25 cellular contexts compared by ENCODE assay signal in the genomic region with DNA sequence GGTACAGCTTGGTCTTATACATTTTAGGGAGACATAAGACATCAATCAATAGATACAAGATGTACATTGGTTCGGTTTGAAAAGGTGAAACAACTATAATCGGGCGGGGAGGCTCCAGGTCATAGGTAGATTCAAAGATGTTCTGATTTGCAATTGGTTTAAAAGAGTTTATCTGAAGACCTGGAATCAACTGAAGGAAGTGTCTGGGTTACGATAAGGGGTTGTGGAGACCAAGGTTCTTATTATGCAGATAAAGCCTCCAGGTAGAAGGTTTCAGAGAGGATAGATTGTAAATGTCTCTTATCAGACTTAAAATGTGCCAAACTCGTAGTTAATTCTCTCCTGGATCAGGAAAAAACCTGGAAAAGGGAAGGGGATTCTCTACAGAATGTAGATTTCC. TPM values are rescaled to one million over a fixed set of nuclear protein-coding genes. Genes with fewer than 3 reads are reported as not detected.
DNase-seq lines count a peak whose midpoint lies in the region; ATAC-seq and TF ChIP-seq lines count a peak whose summit lies in the region.
"Had no signal": no experiment of that assay in that cellular context is flagged by ENCODE, and none has a peak within 500 bp of the region (broad histone marks: within the 10 kb centered on the region; RNA-seq: fewer than 3 reads in every experiment).

No MANE protein-coding gene starts in this region.

- no peak overlapping the region for H3K14ac ChIP-seq in mesenchymal stem cell (ENCODE audit: low read length in 2 of 2)

- no peak overlapping the region for H3K18ac ChIP-seq in mesenchymal stem cell (ENCODE audit: low read depth in 1 of 2, low read length in 2 of 2)

- intact Hi-C loops in natural killer cell (cut with micrococcal nuclease) (no loop called here), upper lobe of right lung (cut with DNase I) (no loop called here), aorta (cut with DNase I) (no loop called here)

- no peak overlapping the region for H3K4me2 ChIP-seq in mesenchymal stem cell (ENCODE audit: low read length, poor library complexity, severe bottlenecking)

- no peak overlapping the region for H3K4ac ChIP-seq in mesenchymal stem cell (ENCODE audit: low read depth in 1 of 2, low read length in 2 of 2)

- peak overlapping the region; percentile 76 to 99 for H3K27ac Mint-ChIP-seq in natural killer cell treated with Interleukin-12 subunit alpha and Interleukin-12 subunit beta and Interleukin-15 and Interleukin-18, amount 100 ng/mL, for 72 hours
- no peak overlapping the region for H3K27ac Mint-ChIP-seq in natural killer cell
- no peak overlapping the region for H3K27ac Mint-ChIP-seq in endothelial cell (ENCODE audit: unreplicated experiment)
- H3K27ac Mint-ChIP-seq: activated B cell treated with CpG ODN at 0.5 μM for 24 hours; activated naive CD8-positive, alpha-beta T cell treated with anti-CD3 and anti-CD28 coated beads for 36 hours had no signal

- no peaks in the 10 kb centered on the region for H3K79me1 ChIP-seq in mesenchymal stem cell (replicated peaks; ENCODE audit: low read length, poor library complexity, severe bottlenecking)

- no peak overlapping the region for H2BK15ac ChIP-seq in mesenchymal stem cell (ENCODE audit: low read depth, poor library complexity, severe bottlenecking)

- H3K36me3 ChIP-seq in mesenchymal stem cell (ENCODE audit: control insufficient read depth in 1 of 2, insufficient read depth in 2 of 2, low read depth in 1 of 2, low read length in 2 of 2) (no peaks in the 10 kb centered on the region), upper lobe of right lung (no peaks in the 10 kb centered on the region), aorta (ENCODE audit: control insufficient read depth in 1 of 2, insufficient read depth in 2 of 2, low read length in 1 of 2) (no peaks in the 10 kb centered on the region)
- H3K36me3 ChIP-seq: ovary, thoracic aorta had no signal

- H4K8ac ChIP-seq in mesenchymal stem cell (ENCODE audit: low read length) = no peak overlapping the region

- WGBS in mesenchymal stem cell = 98% methylated on average over 4 of the region's 5 CpGs
- WGBS in aorta, 2 donors = 73 to 97% methylated on average over 5 of the region's 5 CpGs

- H2AFZ ChIP-seq in mesenchymal stem cell (ENCODE audit: low read depth, low read length) = no peak overlapping the region

- peaks cover 23 to 49% of the 10 kb centered on the region in 2 donors for H3K4me1 Mint-ChIP-seq in natural killer cell treated with Interleukin-12 subunit alpha and Interleukin-12 subunit beta and Interleukin-15 and Interleukin-18, amount 100 ng/mL, for 72 hours (ENCODE audit: low read depth in 2 of 2)
- peaks cover 23 to 28% of the 10 kb centered on the region in 2 donors for H3K4me1 Mint-ChIP-seq in natural killer cell
- H3K4me1 Mint-ChIP-seq in endothelial cell (ENCODE audit: unreplicated experiment) = peaks cover 33% of the 10 kb centered on the region

- peak overlapping the region; percentile 68 for H3K9ac ChIP-seq in mesenchymal stem cell (ENCODE audit: low read length)

- H3K27ac ChIP-seq in mesenchymal stem cell (ENCODE audit: low read length, poor library complexity, severe bottlenecking) (no peak overlapping the region), upper lobe of right lung (no peak overlapping the region), aorta (ENCODE audit: low read depth in 1 of 2, low read length in 2 of 2) (no peak overlapping the region)
- H3K27ac ChIP-seq: thoracic aorta had no signal

- no peaks in the 10 kb centered on the region for H3K9me3 Mint-ChIP-seq in natural killer cell treated with Interleukin-12 subunit alpha and Interleukin-12 subunit beta and Interleukin-15 and Interleukin-18, amount 100 ng/mL, for 72 hours
- no peaks in the 10 kb centered on the region for H3K9me3 Mint-ChIP-seq in natural killer cell
- H3K9me3 Mint-ChIP-seq in endothelial cell (ENCODE audit: unreplicated experiment) = no peaks in the 10 kb centered on the region
- H3K9me3 Mint-ChIP-seq: activated B cell treated with CpG ODN at 0.5 μM for 24 hours; activated CD8-positive, alpha-beta T cell treated with anti-CD3 and anti-CD28 coated beads for 36 hours; activated naive CD8-positive, alpha-beta T cell treated with anti-CD3 and anti-CD28 coated beads for 36 hours; naive B cell had no signal

- peaks cover 10% of the 10 kb centered on the region for H3K36me3 Mint-ChIP-seq in natural killer cell treated with Interleukin-12 subunit alpha and Interleukin-12 subunit beta and Interleukin-15 and Interleukin-18, amount 100 ng/mL, for 72 hours
- H3K36me3 Mint-ChIP-seq in natural killer cell = no peaks in the 10 kb centered on the region
- H3K36me3 Mint-ChIP-seq in endothelial cell (ENCODE audit: low read depth, unreplicated experiment) = no peaks in the 10 kb centered on the region
- H3K36me3 Mint-ChIP-seq: activated naive CD8-positive, alpha-beta T cell treated with anti-CD3 and anti-CD28 coated beads for 36 hours; naive B cell had no signal

- peak overlapping the region; percentile 80 for H3K4me3 Mint-ChIP-seq in natural killer cell treated with Interleukin-12 subunit alpha and Interleukin-12 subunit beta and Interleukin-15 and Interleukin-18, amount 100 ng/mL, for 72 hours
- H3K4me3 Mint-ChIP-seq in natural killer cell = no peak overlapping the region
- H3K4me3 Mint-ChIP-seq in endothelial cell (ENCODE audit: unreplicated experiment) = no peak overlapping the region
- H3K4me3 Mint-ChIP-seq: activated B cell treated with CpG ODN at 0.5 μM for 24 hours; activated CD8-positive, alpha-beta T cell treated with anti-CD3 and anti-CD28 coated beads for 36 hours; activated naive CD8-positive, alpha-beta T cell treated with anti-CD3 and anti-CD28 coated beads for 36 hours; naive B cell had no signal

- DNase-seq in natural killer cell treated with Interleukin-12 subunit alpha and Interleukin-12 subunit beta and Interleukin-15 and Interleukin-18, amount 100 ng/mL, for 72 hours (ENCODE audit: low spot score) = no peak
- DNase-seq in natural killer cell = no peak
- peak; percentile 28 for DNase-seq in activated CD8-positive, alpha-beta memory T cell treated with anti-CD3 and anti-CD28 coated beads, Interleukin-2, amount 50 U/mL, for 48 hours
- DNase-seq in mesenchymal stem cell = no peak
- DNase-seq in endothelial cell (ENCODE audit: low spot score) = no peak
- no peak for DNase-seq in upper lobe of right lung
- DNase-seq in aorta = no peak
- DNase-seq: activated B cell treated with CpG ODN at 0.5 μM for 24 hours; activated CD8-positive, alpha-beta T cell treated with anti-CD3 and anti-CD28 coated beads for 36 hours; activated naive CD8-positive, alpha-beta T cell treated with anti-CD3 and anti-CD28 coated beads for 36 hours; cerebellar nuclear complex; head of caudate nucleus; KBM-7; left cardiac atrium; MM.1S; naive B cell; NCI-H2081 treated with DMSO at 0.1 percent for 48 hours; NCI-H345; NCI-H774; ovary; stimulated activated CD4-positive, alpha-beta T cell treated with anti-CD3 and anti-CD28 coated beads, Interleukin-4, amount 100 ng/mL, for 4 hours; stimulated activated naive CD4-positive, alpha-beta T cell treated with Interleukin-2 at 50 U/mL for 16 hours had no signal

- no peak overlapping the region for H2BK5ac ChIP-seq in mesenchymal stem cell (ENCODE audit: low read depth, low read length, poor library complexity, severe bottlenecking)

- no peak for TF ChIP-seq CTCF in natural killer cell (IDR thresholded peaks at IDR 0.05)
- no peak for TF ChIP-seq CTCF in endothelial cell (IDR thresholded peaks at IDR 0.05; ENCODE audit: unreplicated experiment)
- TF ChIP-seq CTCF in upper lobe of right lung (IDR thresholded peaks at IDR 0.05) = no peak

- H3K4me3 ChIP-seq in mesenchymal stem cell (ENCODE audit: insufficient read depth in 1 of 2, low read depth in 1 of 2, low read length in 2 of 2) (no peak overlapping the region), upper lobe of right lung (no peak overlapping the region), aorta (ENCODE audit: low read length in 2 of 2) (no peak overlapping the region)
- H3K4me3 ChIP-seq: GM12878, ovary, thoracic aorta had no signal

- no peak overlapping the region for H2AK5ac ChIP-seq in mesenchymal stem cell (ENCODE audit: low read length, severe bottlenecking)

- H2BK120ac ChIP-seq in mesenchymal stem cell (ENCODE audit: low read depth, low read length) = no peak overlapping the region

- H3K27me3 Mint-ChIP-seq in natural killer cell treated with Interleukin-12 subunit alpha and Interleukin-12 subunit beta and Interleukin-15 and Interleukin-18, amount 100 ng/mL, for 72 hours = peaks cover 0 to 7% of the 10 kb centered on the region in 2 donors
- H3K27me3 Mint-ChIP-seq in natural killer cell (ENCODE audit: low read depth in 2 of 2) (peaks cover 0 to 4% of the 10 kb centered on the region in 2 donors), endothelial cell (ENCODE audit: unreplicated experiment) (peaks cover 5% of the 10 kb centered on the region)
- H3K27me3 Mint-ChIP-seq: activated naive CD8-positive, alpha-beta T cell treated with anti-CD3 and anti-CD28 coated beads for 36 hours had no signal

- H2BK12ac ChIP-seq in mesenchymal stem cell (ENCODE audit: low read length in 2 of 2) = no peak overlapping the region

- H3K4me1 ChIP-seq in mesenchymal stem cell (ENCODE audit: control insufficient read depth, insufficient read depth, low read depth, low read length) (peaks cover 5% of the 10 kb centered on the region), upper lobe of right lung (peaks cover 28% of the 10 kb centered on the region), aorta (ENCODE audit: control insufficient read depth in 1 of 2, insufficient read depth in 2 of 2, low read length in 2 of 2) (no peaks in the 10 kb centered on the region)

- H3K27me3 ChIP-seq in mesenchymal stem cell (ENCODE audit: control insufficient read depth in 1 of 2, insufficient read depth in 1 of 2, low read length in 2 of 2) (no peaks in the 10 kb centered on the region), upper lobe of right lung (no peaks in the 10 kb centered on the region), aorta (ENCODE audit: control insufficient read depth in 1 of 2, insufficient read depth in 2 of 2, low read length in 1 of 2) (no peaks in the 10 kb centered on the region)
- H3K27me3 ChIP-seq: ovary had no signal

- no peaks in the 10 kb centered on the region for H3K9me3 ChIP-seq in mesenchymal stem cell (ENCODE audit: control insufficient read depth, low read length)
- no peaks in the 10 kb centered on the region for H3K9me3 ChIP-seq in upper lobe of right lung
- no peaks in the 10 kb centered on the region for H3K9me3 ChIP-seq in aorta (ENCODE audit: control insufficient read depth, low read length)
- H3K9me3 ChIP-seq: ovary, thoracic aorta had no signal

- no peak for ATAC-seq in natural killer cell treated with Interleukin-12 subunit alpha and Interleukin-12 subunit beta and Interleukin-15 and Interleukin-18, amount 100 ng/mL, for 72 hours
- ATAC-seq in natural killer cell (no peak), HG02798 (IDR thresholded peaks at IDR 0.05; ENCODE audit: poor library complexity, unreplicated experiment) (no peak), upper lobe of right lung (no peak), aorta (ENCODE audit: low FRiP score) (no peak)
- ATAC-seq: activated CD8-positive, alpha-beta T cell treated with anti-CD3 and anti-CD28 coated beads for 36 hours; GM12878; left cardiac atrium had no signal

- no peak overlapping the region for H3K23ac ChIP-seq in mesenchymal stem cell (ENCODE audit: low read length in 2 of 2)

- H4K91ac ChIP-seq in mesenchymal stem cell (ENCODE audit: low read length) = no peak overlapping the region

RNA-seq across cellular contexts. Expression of gene SERPINB6, which starts 5.9 kb away (rescaled TPM):
- total RNA-seq in natural killer cell treated with Interleukin-12 subunit alpha and Interleukin-12 subunit beta and Interleukin-15 and Interleukin-18, amount 100 ng/mL, for 72 hours = 100 to 1,000 TPM; 158 to 170 TPM
- total RNA-seq in natural killer cell (100 to 1,000 TPM; 120 to 135 (median 129) TPM), endothelial cell (ENCODE audit: unreplicated experiment) (186 TPM), upper lobe of right lung (157 TPM), aorta (100 to 1,000 TPM; 111 to 132 TPM)
- 173 TPM for polyA plus RNA-seq in mesenchymal stem cell (2013, experiment 1 of 2)
- polyA plus RNA-seq in mesenchymal stem cell (2013, experiment 2 of 2) = 171 TPM
- polyA plus RNA-seq in aorta = 100 to 1,000 TPM; 174 to 243 TPM

RNA-seq across cellular contexts. Expression of gene NQO2, which starts 22.4 kb away (rescaled TPM):
- 10 to 100 TPM; 18.0 to 35.1 TPM for total RNA-seq in natural killer cell treated with Interleukin-12 subunit alpha and Interleukin-12 subunit beta and Interleukin-15 and Interleukin-18, amount 100 ng/mL, for 72 hours
- total RNA-seq in natural killer cell = 10 to 100 TPM; 13.1 to 21.7 (median 16.2) TPM
- 20.8 TPM for polyA plus RNA-seq in mesenchymal stem cell (2013, experiment 1 of 2)
- polyA plus RNA-seq in mesenchymal stem cell (2013, experiment 2 of 2) = 21.0 TPM
- 58.8 TPM for total RNA-seq in endothelial cell (ENCODE audit: unreplicated experiment)
- total RNA-seq in upper lobe of right lung = 20.6 TPM
- total RNA-seq in aorta = 10 to 100 TPM; 23.2 to 40.3 TPM
- polyA plus RNA-seq in aorta = 10 to 100 TPM; 58.6 to 58.9 TPM

Comparison
In these comparisons a context has a peak if more than half of its experiments do, and no peak if none do; other contexts are left out.
1. H3K27ac Mint-ChIP-seq: peak in natural killer cell treated with Interleukin-12 subunit alpha and Interleukin-12 subunit beta and Interleukin-15 and Interleukin-18, amount 100 ng/mL, for 72 hours (2 of 2); none in natural killer cell (0 of 2) and endothelial cell (single experiment).